In genomic region chr3:182802413-182802812, GRCh38 we compare ENCODE assay signal across 19 cellular contexts. TPM values are rescaled to one million over a fixed set of nuclear protein-coding genes. Genes with fewer than 3 reads are reported as not detected.
DNase-seq lines count a peak whose midpoint lies in the region; ATAC-seq and TF ChIP-seq lines count a peak whose summit lies in the region.
"Had no signal": no experiment of that assay in that cellular context is flagged by ENCODE, and none has a peak within 500 bp of the region (broad histone marks: within the 10 kb centered on the region; RNA-seq: fewer than 3 reads in every experiment).

No MANE protein-coding gene starts in this region.

- ATAC-seq in CD8-positive, alpha-beta T cell, result no peak
- ATAC-seq in natural killer cell (no peak), HG03196 (IDR thresholded peaks at IDR 0.05; ENCODE audit: unreplicated experiment) (no peak), HG03159 (IDR thresholded peaks at IDR 0.05; ENCODE audit: unreplicated experiment) (no peak), Right ventricle myocardium superior (ENCODE audit: poor library complexity) (no peak)

- CTCF ChIA-PET in CD8-positive, alpha-beta T cell (lab: Charles Lee), result no interaction called here
- CTCF ChIA-PET in HEK293 (lab: Yijun Ruan, JAX), result no interaction called here

- H3K36me3 ChIP-seq in CD8-positive, alpha-beta T cell (ENCODE audit: insufficient read depth, low read length), result no peaks in the 10 kb centered on the region
- no peaks in the 10 kb centered on the region for H3K36me3 ChIP-seq in HEK293 (ENCODE audit: control insufficient read depth in 2 of 2, insufficient read depth in 1 of 2, low read length in 2 of 2)
- H3K36me3 ChIP-seq: gastrocnemius medialis, thoracic aorta had no signal

- no peak overlapping the region for H3K27ac ChIP-seq in CD8-positive, alpha-beta T cell (ENCODE audit: low read depth, low read length)
- H3K27ac ChIP-seq in HEK293 (ENCODE audit: extremely low read depth, low read depth, low read length), result no peak overlapping the region
- H3K27ac ChIP-seq: psoas muscle, thoracic aorta had no signal

- peaks cover 14% of the 10 kb centered on the region for H3K36me3 Mint-ChIP-seq in CD8-positive, alpha-beta T cell
- H3K36me3 Mint-ChIP-seq in natural killer cell, result no peaks in the 10 kb centered on the region

- no peaks in the 10 kb centered on the region for H3K27me3 ChIP-seq in CD8-positive, alpha-beta T cell (ENCODE audit: insufficient read depth, low read length)
- H3K27me3 ChIP-seq: gastrocnemius medialis had no signal

- H3K27ac Mint-ChIP-seq in CD8-positive, alpha-beta T cell, result peak overlapping the region; percentile 12
- peak overlapping the region; percentile 0 to 3 for H3K27ac Mint-ChIP-seq in natural killer cell
- H3K27ac Mint-ChIP-seq: nephron had no signal

- no peak for TF ChIP-seq CTCF in CD8-positive, alpha-beta T cell (IDR thresholded peaks at IDR 0.05)
- TF ChIP-seq CTCF in HEK293 (tag by site-specific recombination; IDR thresholded peaks at IDR 0.05) (no peak), epithelial cell of esophagus (IDR thresholded peaks at IDR 0.05; ENCODE audit: insufficient read depth, low read depth, low read length, missing control alignments) (no peak), natural killer cell (IDR thresholded peaks at IDR 0.05) (no peak)

- H3K4me1 Mint-ChIP-seq in CD8-positive, alpha-beta T cell (ENCODE audit: low read depth), result peaks cover 77% of the 10 kb centered on the region
- H3K4me1 Mint-ChIP-seq in natural killer cell, result peaks cover 50 to 54% of the 10 kb centered on the region in 2 donors
- H3K4me1 Mint-ChIP-seq: nephron had no signal

- H3K9me3 ChIP-seq in CD8-positive, alpha-beta T cell (ENCODE audit: low read length), result no peaks in the 10 kb centered on the region
- H3K9me3 ChIP-seq in HEK293 (ENCODE audit: control insufficient read depth, insufficient read depth, low read depth, low read length), result no peaks in the 10 kb centered on the region
- H3K9me3 ChIP-seq: gastrocnemius medialis, psoas muscle, thoracic aorta had no signal

- no peaks in the 10 kb centered on the region for H3K27me3 Mint-ChIP-seq in CD8-positive, alpha-beta T cell (ENCODE audit: low read depth)
- no peaks in the 10 kb centered on the region for H3K27me3 Mint-ChIP-seq in natural killer cell (ENCODE audit: low read depth in 2 of 2)
- H3K27me3 Mint-ChIP-seq: activated B cell treated with CpG ODN at 0.5 μM for 24 hours had no signal

- DNase-seq in CD8-positive, alpha-beta T cell, result no peak
- peak; percentile 79 for DNase-seq in epithelial cell of esophagus (ENCODE audit: low read depth)
- no peak for DNase-seq in natural killer cell
- no peak for DNase-seq in KBM-7
- DNase-seq in Right ventricle myocardium superior, result no peak
- DNase-seq: activated B cell treated with CpG ODN at 0.5 μM for 24 hours; activated effector memory CD4-positive, alpha-beta T cell treated with anti-CD3 and anti-CD28 coated beads, Interleukin-2, amount 50 U/mL, for 16 hours; anterior cingulate cortex; DMS 273 treated with DMSO at 0.1 percent for 48 hours; gastrocnemius medialis; H7; NCI-H1436 treated with DMSO at 0.1 percent for 48 hours; NCI-H345; psoas muscle had no signal

- no peak overlapping the region for H3K4me3 Mint-ChIP-seq in CD8-positive, alpha-beta T cell
- H3K4me3 Mint-ChIP-seq in natural killer cell, result no peak overlapping the region
- H3K4me3 Mint-ChIP-seq: activated B cell treated with CpG ODN at 0.5 μM for 24 hours, nephron had no signal

- in situ Hi-C loops in KBM-7 (cut with MboI; ENCODE audit: low pct_unique_long_range_greater_than_20kb, low sequenced_read_pairs), result no loop called here

- intact Hi-C loops in CD8-positive, alpha-beta T cell (cut with DNase I, micrococcal nuclease), result loop anchor here in 1 of 2 experiments (2.0 kb wide), 1 partner anchor 14 kb away; no protein-coding TSS in a partner anchor
- intact Hi-C loops in natural killer cell (cut with micrococcal nuclease) (no loop called here), Right ventricle myocardium superior (cut with DNase I) (no loop called here)

- H3K4me1 ChIP-seq in CD8-positive, alpha-beta T cell (ENCODE audit: insufficient read depth, low read length), result peaks cover 53% of the 10 kb centered on the region
- H3K4me1 ChIP-seq in HEK293 (ENCODE audit: control insufficient read depth, insufficient read depth, low read length), result peaks cover 3% of the 10 kb centered on the region

- no peak overlapping the region for H3K4me3 ChIP-seq in CD8-positive, alpha-beta T cell (ENCODE audit: low read depth, low read length)
- H3K4me3 ChIP-seq in HEK293 (ENCODE audit: low read depth, low read length) (no peak overlapping the region), epithelial cell of esophagus (ENCODE audit: low read length) (no peak overlapping the region)
- H3K4me3 ChIP-seq: gastrocnemius medialis, psoas muscle, thoracic aorta had no signal

- no peaks in the 10 kb centered on the region for H3K9me3 Mint-ChIP-seq in CD8-positive, alpha-beta T cell
- no peaks in the 10 kb centered on the region for H3K9me3 Mint-ChIP-seq in natural killer cell
- H3K9me3 Mint-ChIP-seq: activated B cell treated with CpG ODN at 0.5 μM for 24 hours, nephron had no signal

- POLR2A ChIA-PET in CD8-positive, alpha-beta T cell (lab: Charles Lee), result no interaction called here
- POLR2A ChIA-PET in HEK293 (lab: Yijun Ruan, JAX), result no interaction called here

TF ChIP-seq in HEK293, 187 proteins besides CTCF, POLR2A, EP300 and RAD21:
- TF ChIP-seq FEZF1 (tag by site-specific recombination; IDR thresholded peaks at IDR 0.05) (peak; percentile 49), ZNF510 (tag by site-specific recombination; IDR thresholded peaks at IDR 0.05; ENCODE audit: insufficient replicate concordance) (no peak), ZNF610 (tag by site-specific recombination; IDR thresholded peaks at IDR 0.05; ENCODE audit: borderline replicate concordance) (no peak), ZBTB17 (tag by site-specific recombination; IDR thresholded peaks at IDR 0.05) (peak; percentile 81), PRDM1 (tag by site-specific recombination; IDR thresholded peaks at IDR 0.05) (0 out of 2 replicates have a peak, but pooled peaks have one; percentile 8), ZNF138 (tag by site-specific recombination; IDR thresholded peaks at IDR 0.05; ENCODE audit: borderline replicate concordance) (no peak)

RNA-seq across cellular contexts. Expression of gene ATP11B, which starts 9.1 kb away (rescaled TPM):
- total RNA-seq in CD8-positive, alpha-beta T cell, result 100 to 1,000 TPM; 122 to 125 TPM
- total RNA-seq in natural killer cell, result 100 to 1,000 TPM; 157 to 174 (median 172) TPM
- total RNA-seq in Right ventricle myocardium superior, result 31.5 TPM
